21 cellular contexts compared by ENCODE assay signal in the genomic region with DNA sequence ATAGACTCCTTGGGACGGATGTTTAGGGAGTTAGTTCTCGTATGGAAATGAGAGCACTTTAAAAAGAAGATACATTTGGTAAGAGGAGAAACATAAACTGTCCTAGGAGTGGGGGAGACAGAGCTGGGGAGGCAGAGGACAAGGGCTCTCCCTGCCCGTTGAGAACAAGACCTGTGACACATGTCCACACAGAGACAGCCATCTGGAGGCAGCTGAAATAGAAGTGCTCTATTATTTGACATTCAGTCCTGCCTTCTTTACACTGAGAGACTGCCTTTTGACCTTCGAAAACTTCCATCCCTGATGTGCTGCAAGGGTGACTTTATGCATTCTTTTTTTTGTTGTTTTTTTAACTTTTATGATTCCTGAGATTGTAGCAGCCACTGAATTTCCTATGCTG.
"Had no signal": no experiment of that assay in that cellular context is flagged by ENCODE, and none has a peak within 500 bp of the region (broad histone marks: within the 10 kb centered on the region; RNA-seq: fewer than 3 reads in every experiment).

No MANE protein-coding gene starts in this region.

- H3K27me3 Mint-ChIP-seq: effector memory CD8-positive, alpha-beta T cell; naive thymus-derived CD8-positive, alpha-beta T cell; stimulated activated naive CD8-positive, alpha-beta T cell treated with anti-CD3 and anti-CD28 coated beads, Interleukin-15, amount 100 ng/mL, for 72 hours; type B pancreatic cell had no signal

- H3K4me3 Mint-ChIP-seq: effector memory CD8-positive, alpha-beta T cell; immature natural killer cell; naive thymus-derived CD8-positive, alpha-beta T cell; stimulated activated naive CD8-positive, alpha-beta T cell treated with anti-CD3 and anti-CD28 coated beads, Interleukin-15, amount 100 ng/mL, for 72 hours; type B pancreatic cell had no signal

- H3K36me3 Mint-ChIP-seq: immature natural killer cell; naive thymus-derived CD8-positive, alpha-beta T cell; type B pancreatic cell had no signal

- H3K9me3 Mint-ChIP-seq: effector memory CD8-positive, alpha-beta T cell; immature natural killer cell; naive thymus-derived CD8-positive, alpha-beta T cell; stimulated activated naive CD8-positive, alpha-beta T cell treated with anti-CD3 and anti-CD28 coated beads, Interleukin-15, amount 100 ng/mL, for 72 hours; type B pancreatic cell had no signal

- H3K27ac Mint-ChIP-seq: immature natural killer cell, type B pancreatic cell had no signal

- ATAC-seq: effector memory CD8-positive, alpha-beta T cell; left ventricle myocardium superior; lower lobe of right lung; naive thymus-derived CD8-positive, alpha-beta T cell; psoas muscle; right cardiac atrium; stimulated activated naive CD8-positive, alpha-beta T cell treated with anti-CD3 and anti-CD28 coated beads, Interleukin-15, amount 100 ng/mL, for 72 hours had no signal

- DNase-seq: cortex of kidney; effector memory CD8-positive, alpha-beta T cell; erythroblast; esophagus squamous epithelium; foreskin melanocyte; hypothalamus; immature natural killer cell; left ventricle myocardium superior; lower lobe of right lung; naive thymus-derived CD8-positive, alpha-beta T cell; occipital lobe; ovary; posterior cingulate gyrus; psoas muscle; right cardiac atrium; stimulated activated CD4-positive, alpha-beta T cell treated with anti-CD3 and anti-CD28 coated beads, Interleukin-15, amount 100 ng/mL, for 24 hours; stimulated activated CD4-positive, alpha-beta T cell treated with anti-CD3 and anti-CD28 coated beads, Interleukin-2, amount 100 ng/mL, for 48 hours; stimulated activated naive CD4-positive, alpha-beta T cell; stimulated activated naive CD8-positive, alpha-beta T cell treated with anti-CD3 and anti-CD28 coated beads, Interleukin-15, amount 100 ng/mL, for 72 hours; tibial artery had no signal

- H3K4me1 Mint-ChIP-seq: immature natural killer cell had no signal
